ENCODE assay signal across 1 cellular context in the genomic region with DNA sequence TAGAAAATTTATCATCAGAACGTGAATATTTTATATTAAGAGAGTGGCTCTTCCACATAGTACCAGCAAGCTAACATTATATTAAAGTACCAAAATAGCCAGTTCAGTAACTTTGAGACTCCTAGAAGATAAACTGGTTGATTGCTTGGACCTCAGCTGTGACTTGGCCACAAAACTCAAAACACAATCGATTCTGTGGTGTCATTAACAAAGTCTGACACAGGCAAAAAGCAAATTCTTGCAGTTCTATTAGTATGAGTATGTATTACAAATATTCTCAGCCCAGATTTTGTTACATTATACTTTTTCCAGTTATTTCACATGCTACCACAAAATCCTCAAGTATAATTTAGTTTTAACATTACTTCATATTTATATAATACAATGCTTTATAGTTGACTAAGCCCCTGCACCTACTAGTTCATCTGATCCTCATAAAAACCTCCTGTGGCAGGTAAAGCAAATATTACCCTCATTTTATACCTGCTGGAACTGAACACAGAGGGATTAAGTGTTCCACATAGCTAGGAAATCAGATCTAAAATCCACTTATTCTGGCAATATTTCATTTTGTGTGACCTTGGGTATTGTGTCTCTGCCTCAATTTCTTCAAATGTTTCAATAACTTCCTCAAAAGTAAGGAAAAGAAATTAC.
TF ChIP-seq lines count a peak whose summit lies in the region.

No MANE protein-coding gene starts in this region.

TF ChIP-seq in IMR-90, 13 proteins besides CTCF, POLR2A, EP300 and RAD21:
- TF ChIP-seq CEBPB (IDR thresholded peaks at IDR 0.05; ENCODE audit: low read depth, low read length), result no peak
